In the genomic region with DNA sequence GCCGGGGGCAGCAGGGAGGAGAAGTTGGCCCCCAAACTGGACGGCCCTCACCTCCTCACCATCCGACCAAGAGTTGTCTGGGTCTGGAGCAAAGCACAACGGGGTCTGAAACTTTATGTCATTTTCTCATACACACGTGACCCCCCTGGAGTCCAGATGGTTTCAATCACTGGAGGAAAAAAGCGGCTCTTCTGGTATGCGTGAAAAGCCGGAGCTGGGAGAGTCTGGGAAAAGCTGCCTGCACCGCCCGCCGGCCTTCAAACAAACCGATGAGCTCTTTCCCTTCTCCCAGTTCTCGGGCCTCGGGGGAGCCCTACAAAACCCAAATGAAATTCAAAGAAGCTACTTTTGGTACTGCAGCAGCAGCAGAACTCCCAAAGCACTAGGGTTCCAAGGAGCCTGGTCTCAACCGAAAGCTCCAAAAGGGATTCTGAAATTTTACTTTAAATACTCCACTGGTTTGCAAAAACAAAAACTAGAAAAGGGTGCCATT, we compare ENCODE assay signal across 8 cellular contexts. TPM values are rescaled to one million over a fixed set of nuclear protein-coding genes. Genes with fewer than 3 reads are reported as not detected.
DNase-seq lines count a peak whose midpoint lies in the region; ATAC-seq and TF ChIP-seq lines count a peak whose summit lies in the region.

No MANE protein-coding gene starts in this region.

- H3K4me3 Mint-ChIP-seq in activated naive CD8-positive, alpha-beta T cell: peak overlapping the region; percentile 31
- peak overlapping the region; percentile 77 for H3K4me3 Mint-ChIP-seq in osteocyte (ENCODE audit: unreplicated experiment)

- H3K27ac Mint-ChIP-seq in activated naive CD8-positive, alpha-beta T cell: no peak overlapping the region
- peak overlapping the region; percentile 94 for H3K27ac Mint-ChIP-seq in osteocyte (ENCODE audit: unreplicated experiment)

- TF ChIP-seq CTCF in osteocyte (IDR thresholded peaks at IDR 0.05): no peak

- intact Hi-C loops in Right ventricle myocardium superior (cut with DNase I): no loop called here

- ATAC-seq in Right ventricle myocardium superior (ENCODE audit: poor library complexity): peak; percentile 86

- no peaks in the 10 kb centered on the region for H3K36me3 Mint-ChIP-seq in activated naive CD8-positive, alpha-beta T cell
- H3K36me3 Mint-ChIP-seq in osteocyte (ENCODE audit: unreplicated experiment): no peaks in the 10 kb centered on the region

- no peaks in the 10 kb centered on the region for H3K9me3 Mint-ChIP-seq in activated naive CD8-positive, alpha-beta T cell (ENCODE audit: low read depth)
- no peaks in the 10 kb centered on the region for H3K9me3 Mint-ChIP-seq in osteocyte (ENCODE audit: unreplicated experiment)

- H3K27me3 Mint-ChIP-seq in activated naive CD8-positive, alpha-beta T cell: peaks cover 28% of the 10 kb centered on the region
- no peaks in the 10 kb centered on the region for H3K27me3 Mint-ChIP-seq in osteocyte (ENCODE audit: unreplicated experiment)

- H3K4me1 Mint-ChIP-seq in activated naive CD8-positive, alpha-beta T cell (ENCODE audit: low read depth): peaks cover 14% of the 10 kb centered on the region
- peaks cover 57% of the 10 kb centered on the region for H3K4me1 Mint-ChIP-seq in osteocyte (ENCODE audit: unreplicated experiment)

- DNase-seq in DMS79 (lab: John Stamatoyannopoulos, UW): peak; percentile 43
- DNase-seq in LoVo (ENCODE audit: low spot score): peak; percentile 44
- DNase-seq in Right ventricle myocardium superior: peak; percentile 76
- DNase-seq in osteocyte (ENCODE audit: extremely low spot score, unreplicated experiment): no peak
- DNase-seq in stimulated activated CD4-positive, alpha-beta T cell treated with anti-CD3 and anti-CD28 coated beads, Interleukin-12 subunit alpha, Interleukin-12 subunit beta, amount 100 ng/mL, for 4 hours: no peak
- no peak for DNase-seq in NCI-H1436 treated with DMSO at 0.1 percent for 48 hours (lab: John Stamatoyannopoulos, UW)
- no peak for DNase-seq in activated CD8-positive, alpha-beta memory T cell treated with anti-CD3 and anti-CD28 coated beads, Interleukin-2, amount 50 U/mL, for 48 hours

RNA-seq across cellular contexts. Expression of a gene that starts 39.7 kb away (rescaled TPM):
- 26.8 TPM for total RNA-seq in Right ventricle myocardium superior
- total RNA-seq in osteocyte: 28.8 and 32.6 TPM in 2 replicates

Comparison
In these comparisons a context has a peak if more than half of its experiments do, and no peak if none do; other contexts are left out.
1. DNase-seq: peak in DMS79 (single experiment), LoVo (single experiment) and Right ventricle myocardium superior (single experiment); none in osteocyte (single experiment), stimulated activated CD4-positive, alpha-beta T cell treated with anti-CD3 and anti-CD28 coated beads, Interleukin-12 subunit alpha, Interleukin-12 subunit beta, amount 100 ng/mL, for 4 hours (single experiment), NCI-H1436 treated with DMSO at 0.1 percent for 48 hours (single experiment) and activated CD8-positive, alpha-beta memory T cell treated with anti-CD3 and anti-CD28 coated beads, Interleukin-2, amount 50 U/mL, for 48 hours (single experiment).